Comparison of ENCODE assay signal across 8 cellular contexts in the genomic region with DNA sequence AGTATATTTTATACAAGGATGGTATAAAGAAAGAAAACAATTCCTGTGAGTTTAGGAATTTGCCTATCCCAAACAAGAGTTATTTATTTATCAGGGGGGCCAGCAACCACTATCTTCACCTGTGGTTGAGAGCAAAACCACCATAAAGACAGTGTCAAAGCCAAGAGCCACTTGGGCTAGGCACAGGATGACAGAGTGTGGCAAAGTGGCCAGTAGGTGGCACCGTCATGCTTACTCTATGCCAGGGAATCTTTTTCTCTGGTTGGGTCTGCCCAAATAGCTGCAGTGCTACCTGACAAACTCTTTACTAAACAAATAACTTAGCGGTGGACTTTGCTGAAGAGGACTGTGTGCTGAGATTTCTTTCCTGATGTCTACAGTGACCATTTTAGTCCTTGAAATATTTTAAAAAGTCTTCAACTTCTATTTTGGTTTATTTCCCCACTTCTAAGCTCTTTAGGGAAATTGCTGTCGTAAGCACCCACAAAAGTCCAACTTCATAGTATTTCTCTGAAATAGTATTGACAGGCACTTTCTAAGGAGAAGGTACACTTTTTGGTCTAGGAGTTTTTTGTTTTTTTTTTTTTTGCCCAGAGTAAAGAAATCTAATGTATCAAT.
DNase-seq lines count a peak whose midpoint lies in the region; ATAC-seq and TF ChIP-seq lines count a peak whose summit lies in the region.

No MANE protein-coding gene starts in this region.

- no peak overlapping the region for H2AFZ ChIP-seq in KMS-11 (ENCODE audit: low read depth)

- no peaks in the 10 kb centered on the region for H3K27me3 ChIP-seq in KMS-11 (ENCODE audit: insufficient read depth, low read depth)
- no peaks in the 10 kb centered on the region for H3K27me3 ChIP-seq in vagina

- H3K9ac ChIP-seq in KMS-11, result no peak overlapping the region

- intact Hi-C loops in activated naive CD4-positive, alpha-beta T cell treated with anti-CD3 and anti-CD28 coated beads for 36 hours (cut with micrococcal nuclease), result loop anchor here (1.0 to 5.0 kb wide), 9 partner anchors 201 to 1127 kb away; no protein-coding TSS in a partner anchor
- intact Hi-C loops in posterior vena cava (cut with DNase I), result no loop called here
- intact Hi-C loops in vagina (cut with DNase I), result no loop called here

- H3K9me3 ChIP-seq in vagina, result no peaks in the 10 kb centered on the region

- no peaks in the 10 kb centered on the region for H3K79me2 ChIP-seq in KMS-11 (ENCODE audit: insufficient read depth, low read depth)

- H3K27ac ChIP-seq in KMS-11 (no peak overlapping the region), vagina (no peak overlapping the region)

- H3K4me3 Mint-ChIP-seq in activated naive CD4-positive, alpha-beta T cell treated with anti-CD3 and anti-CD28 coated beads for 36 hours, result no peak overlapping the region
- no peak overlapping the region for H3K4me3 Mint-ChIP-seq in glutamatergic neuron (ENCODE audit: unreplicated experiment)

- peaks cover 8% of the 10 kb centered on the region for H3K36me3 Mint-ChIP-seq in activated naive CD4-positive, alpha-beta T cell treated with anti-CD3 and anti-CD28 coated beads for 36 hours (ENCODE audit: low read depth)
- peaks cover 5% of the 10 kb centered on the region for H3K36me3 Mint-ChIP-seq in glutamatergic neuron (ENCODE audit: unreplicated experiment)

- DNase-seq in GF-D8 (lab: John Stamatoyannopoulos, UW), result peak; percentile 33
- peak; percentile 76 for DNase-seq in SK-MEL-5 (ENCODE audit: low read depth, low spot score)
- peak; percentile 85 for DNase-seq in activated naive CD4-positive, alpha-beta T cell treated with anti-CD3 and anti-CD28 coated beads for 36 hours
- DNase-seq in glutamatergic neuron, result peak; percentile 70
- peak; percentile 80 for DNase-seq in posterior vena cava (ENCODE audit: low spot score)
- no peak for DNase-seq in vagina (ENCODE audit: extremely low spot score in 2 of 2)

- H3K4me3 ChIP-seq in KMS-11 (IDR thresholded peaks at IDR 0.05; ENCODE audit: insufficient read depth, low read depth, low read length) (no peak overlapping the region), vagina (no peak overlapping the region)

- in situ Hi-C loops in SK-MEL-5 (cut with HindIII; ENCODE audit: low pct_unique_long_range_greater_than_20kb, low sequenced_read_pairs), result no loop called here

- H3K4me1 ChIP-seq in KMS-11 (ENCODE audit: low read depth, poor library complexity, severe bottlenecking) (peaks cover 30% of the 10 kb centered on the region), vagina (no peaks in the 10 kb centered on the region)

- no peaks in the 10 kb centered on the region for H3K36me3 ChIP-seq in KMS-11 (ENCODE audit: insufficient read depth)
- H3K36me3 ChIP-seq in vagina, result no peaks in the 10 kb centered on the region

- H4K20me1 ChIP-seq in KMS-11 (ENCODE audit: insufficient read depth), result no peaks in the 10 kb centered on the region

- H3K4me2 ChIP-seq in KMS-11, result no peak overlapping the region

- TF ChIP-seq CTCF in KMS-11 (conservative IDR thresholded peaks at IDR 0.05; ENCODE audit: low read depth, low read length) (peak; percentile 84), glutamatergic neuron (IDR thresholded peaks at IDR 0.05; ENCODE audit: partially characterized antibody, unreplicated experiment) (peak; percentile 69), vagina (IDR thresholded peaks at IDR 0.05) (peak; percentile 37 to 48 (median 45))

- ATAC-seq in GM21737 (IDR thresholded peaks at IDR 0.05; ENCODE audit: unreplicated experiment), result peak; percentile 92

- no peak for TF ChIP-seq POLR2A in vagina (IDR thresholded peaks at IDR 0.05)

- peaks cover 7% of the 10 kb centered on the region for H3K4me1 Mint-ChIP-seq in activated naive CD4-positive, alpha-beta T cell treated with anti-CD3 and anti-CD28 coated beads for 36 hours (ENCODE audit: low read depth)
- peaks cover 1% of the 10 kb centered on the region for H3K4me1 Mint-ChIP-seq in glutamatergic neuron (ENCODE audit: low read depth, unreplicated experiment)

- no peaks in the 10 kb centered on the region for H3K9me3 Mint-ChIP-seq in activated naive CD4-positive, alpha-beta T cell treated with anti-CD3 and anti-CD28 coated beads for 36 hours
- peaks cover 1% of the 10 kb centered on the region for H3K9me3 Mint-ChIP-seq in glutamatergic neuron (ENCODE audit: unreplicated experiment)

- CTCF ChIA-PET in activated naive CD4-positive, alpha-beta T cell treated with anti-CD3 and anti-CD28 coated beads for 36 hours (lab: Charles Lee), result interaction anchor here (0.6 to 2.8 kb wide), 23 partner anchors 9 to 1139 kb away, joined by 3 to 33 read pairs (median 4); no protein-coding TSS in a partner anchor

- H3K27me3 Mint-ChIP-seq in activated naive CD4-positive, alpha-beta T cell treated with anti-CD3 and anti-CD28 coated beads for 36 hours (ENCODE audit: low read depth), result no peaks in the 10 kb centered on the region
- no peaks in the 10 kb centered on the region for H3K27me3 Mint-ChIP-seq in glutamatergic neuron (ENCODE audit: unreplicated experiment)

- no peak overlapping the region for H3K27ac Mint-ChIP-seq in activated naive CD4-positive, alpha-beta T cell treated with anti-CD3 and anti-CD28 coated beads for 36 hours
- no peak overlapping the region for H3K27ac Mint-ChIP-seq in glutamatergic neuron (ENCODE audit: unreplicated experiment)

Comparison
In these comparisons a context has a peak if more than half of its experiments do, and no peak if none do; other contexts are left out.
1. DNase-seq: peak in GF-D8 (single experiment), SK-MEL-5 (single experiment), activated naive CD4-positive, alpha-beta T cell treated with anti-CD3 and anti-CD28 coated beads for 36 hours (single experiment), glutamatergic neuron (single experiment) and posterior vena cava (single experiment); none in vagina (0 of 2).
2. Peak in every context shown above with its lines, with median percentiles within 50 percentile points of each other: CTCF ChIP-seq.